ENCODE assay signal across 14 cellular contexts in genomic region chr4:26242451-26242850, GRCh38.
"Had no signal": no experiment of that assay in that cellular context is flagged by ENCODE, and none has a peak within 500 bp of the region (broad histone marks: within the 10 kb centered on the region; RNA-seq: fewer than 3 reads in every experiment).

No MANE protein-coding gene starts in this region.

- H3K4me2 ChIP-seq: hepatocyte had no signal

- H3K36me3 ChIP-seq: cardiac muscle cell, thyroid gland, vagina had no signal

- H3K4me3 ChIP-seq: cardiac muscle cell, hepatocyte, lung, skin epidermis, thyroid gland, vagina had no signal

- H3K4me3 Mint-ChIP-seq: activated B cell treated with CpG ODN at 0.5 μM for 24 hours; activated naive CD8-positive, alpha-beta T cell; naive B cell; T-helper 1 cell treated with Interleukin-12 subunit alpha and Interleukin-12 subunit beta and Interleukin-4 antibody, amounts not matched to agents 30 μg/mL and 1 μg/mL, for 36 hours had no signal

- H2AFZ ChIP-seq: hepatocyte had no signal

- H3K79me2 ChIP-seq: hepatocyte had no signal

- H3K4me1 Mint-ChIP-seq: activated B cell treated with CpG ODN at 0.5 μM for 24 hours, naive B cell had no signal

- H3K27ac Mint-ChIP-seq: activated B cell treated with CpG ODN at 0.5 μM for 24 hours; activated naive CD8-positive, alpha-beta T cell; naive B cell; T-helper 1 cell treated with Interleukin-12 subunit alpha and Interleukin-12 subunit beta and Interleukin-4 antibody, amounts not matched to agents 30 μg/mL and 1 μg/mL, for 36 hours had no signal

- H3K9me3 ChIP-seq: thyroid gland, vagina had no signal

- H3K36me3 Mint-ChIP-seq: activated naive CD8-positive, alpha-beta T cell; naive B cell had no signal

- H3K27ac ChIP-seq: cardiac muscle cell, hepatocyte, skin epidermis, thyroid gland, vagina had no signal

- DNase-seq: activated B cell treated with CpG ODN at 0.5 μM for 24 hours; activated effector memory CD4-positive, alpha-beta T cell treated with Interleukin-2 at 50 U/mL for 16 hours; activated T-cell treated with anti-CD3 and anti-CD28 coated beads, Interleukin-2, amount 50 U/mL, for 1 hour; naive B cell; thyroid gland had no signal

- FAIRE-seq: colon, endothelial cell of umbilical vein had no signal

- H3K27me3 ChIP-seq: cardiac muscle cell, hepatocyte, thyroid gland, vagina had no signal

- H3K9me3 Mint-ChIP-seq: activated B cell treated with CpG ODN at 0.5 μM for 24 hours; T-helper 1 cell treated with Interleukin-12 subunit alpha and Interleukin-12 subunit beta and Interleukin-4 antibody, amounts not matched to agents 30 μg/mL and 1 μg/mL, for 36 hours had no signal
